ENCODE assay signal across 1 cellular context in genomic region chr20:36571564-36572504, GRCh38.
TF ChIP-seq lines count a peak whose summit lies in the region.

No MANE protein-coding gene starts in this region.

TF ChIP-seq in HepG2, 621 proteins besides CTCF, POLR2A, EP300 and RAD21 (continued from another document and continues in another):
- TF ChIP-seq PRDM15 (CRISPR knock-in tag; IDR thresholded peaks at IDR 0.05) (peak; percentile 65; the same call in 1 of the 2 replicates), ZNF343 (CRISPR knock-in tag; IDR thresholded peaks at IDR 0.05) (0 out of 2 replicates have a peak, but pooled peaks have one; percentile 71), ZNF83 (CRISPR knock-in tag; IDR thresholded peaks at IDR 0.05; ENCODE audit: borderline replicate concordance) (0 out of 2 replicates have a peak, but pooled peaks have one; percentile 76), ZNF264 (CRISPR knock-in tag; IDR thresholded peaks at IDR 0.05) (peak; percentile 9; the same call in 1 of the 2 replicates), ZNF574 (CRISPR knock-in tag; IDR thresholded peaks at IDR 0.05) (no peak), RORA (CRISPR knock-in tag; IDR thresholded peaks at IDR 0.05) (no peak), PRDM10 (CRISPR knock-in tag; IDR thresholded peaks at IDR 0.05; ENCODE audit: low read depth) (peak; percentile 67; the same call in 1 of the 2 replicates), KLF15 (CRISPR knock-in tag; IDR thresholded peaks at IDR 0.05; ENCODE audit: borderline replicate concordance) (no peak), ZNF768 (CRISPR knock-in tag; IDR thresholded peaks at IDR 0.05) (peak; percentile 23; the same call in 1 of the 2 replicates), PPARG (CRISPR knock-in tag; conservative IDR thresholded peaks at IDR 0.05) (0 out of 2 replicates have a peak, but pooled peaks have one; percentile 9), KDM1A (CRISPR knock-in tag; IDR thresholded peaks at IDR 0.05) (no peak), FOXA3 (CRISPR knock-in tag; IDR thresholded peaks at IDR 0.05) (no peak; the same call in 1 of the 2 replicates), PHF8 (CRISPR knock-in tag; IDR thresholded peaks at IDR 0.05) (peak; percentile 44), NR2F6 (IDR thresholded peaks at IDR 0.05) (0 out of 2 replicates have a peak, but pooled peaks have one; percentile 24), NR2F6 (CRISPR knock-in tag; IDR thresholded peaks at IDR 0.05) (no peak), ZNF407 (CRISPR knock-in tag; IDR thresholded peaks at IDR 0.05; ENCODE audit: not compliant biosample characterization) (no peak), GATAD2A (CRISPR knock-in tag; IDR thresholded peaks at IDR 0.05) (peak; percentile 24; the same call in 1 of the 2 replicates), ZNF205 (CRISPR knock-in tag; IDR thresholded peaks at IDR 0.05) (0 out of 2 replicates have a peak, but pooled peaks have one; percentile 59), ZNF275 (CRISPR knock-in tag; IDR thresholded peaks at IDR 0.05; ENCODE audit: borderline replicate concordance) (no peak), RELA (CRISPR knock-in tag; IDR thresholded peaks at IDR 0.05) (0 out of 2 replicates have a peak, but pooled peaks have one; percentile 30), ZNF597 (CRISPR knock-in tag; IDR thresholded peaks at IDR 0.05) (no peak), ZBTB38 (CRISPR knock-in tag; IDR thresholded peaks at IDR 0.05) (0 out of 2 replicates have a peak, but pooled peaks have one; percentile 34), SALL1 (CRISPR knock-in tag; IDR thresholded peaks at IDR 0.05) (peak; percentile 69), CEBPB (IDR thresholded peaks at IDR 0.05; ENCODE audit: borderline replicate concordance, low read depth, low read length) (0 out of 2 replicates have a peak, but pooled peaks have one; percentile 2), KDM4B (CRISPR knock-in tag; IDR thresholded peaks at IDR 0.05) (0 out of 2 replicates have a peak, but pooled peaks have one; percentile 30), ZNF414 (CRISPR knock-in tag; IDR thresholded peaks at IDR 0.05) (no peak), ZMYM3 (CRISPR knock-in tag; IDR thresholded peaks at IDR 0.05) (peak; percentile 39; the same call in 1 of the 2 replicates), ZNF501 (CRISPR knock-in tag; IDR thresholded peaks at IDR 0.05) (peak; percentile 12), UBTF (CRISPR knock-in tag; IDR thresholded peaks at IDR 0.05) (peak; percentile 69; the same call in 1 of the 2 replicates), ZNF598 (CRISPR knock-in tag; IDR thresholded peaks at IDR 0.05; ENCODE audit: borderline replicate concordance) (no peak; the same call in 1 of the 2 replicates)
